22 cellular contexts compared by ENCODE assay signal in the genomic region with DNA sequence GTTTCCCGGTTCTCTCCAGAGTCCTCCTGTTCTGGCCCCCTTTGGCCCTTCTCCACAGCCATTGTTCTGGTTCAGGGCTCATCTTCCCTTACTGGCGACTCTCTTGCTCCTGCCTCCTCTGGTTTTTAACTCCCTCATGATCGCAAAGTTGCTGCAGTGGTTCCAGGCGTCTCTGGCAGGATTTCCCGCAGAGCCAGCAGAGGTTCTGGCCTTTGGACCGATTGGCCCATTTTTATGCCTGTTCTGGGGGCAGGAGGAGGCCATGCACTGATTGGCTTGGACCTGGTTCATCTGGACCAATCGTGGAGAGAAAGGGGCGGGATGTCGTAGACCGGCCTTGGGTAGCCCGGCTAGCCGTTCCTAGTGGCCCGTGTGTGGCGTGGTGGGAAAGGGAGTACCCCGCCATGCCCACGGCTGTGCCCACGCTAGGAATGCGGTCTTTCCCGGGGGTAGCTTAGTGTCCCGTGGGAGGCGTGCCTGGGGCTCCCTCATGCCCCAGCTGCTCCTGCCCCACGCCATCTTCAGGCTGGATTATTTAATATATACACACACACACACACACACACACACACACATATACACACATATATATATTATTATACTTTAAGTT.
"Had no signal": no experiment of that assay in that cellular context is flagged by ENCODE, and none has a peak within 500 bp of the region (broad histone marks: within the 10 kb centered on the region; RNA-seq: fewer than 3 reads in every experiment).

No MANE protein-coding gene starts in this region.

- H3K36me3 ChIP-seq: neural progenitor cell, prostate gland, spleen, transverse colon had no signal

- H3K4me3 ChIP-seq: dorsolateral prefrontal cortex, lung, neural progenitor cell, prostate gland, spleen, transverse colon had no signal

- H3K9me3 ChIP-seq: prostate gland, transverse colon had no signal

- DNase-seq: cortex of kidney; dorsolateral prefrontal cortex; effector CD8-positive, alpha-beta T cell; kidney; left colon; left ventricle myocardium superior; mesenchymal stem cell; midbrain; occipital lobe; spleen; stimulated activated CD4-positive, alpha-beta T cell treated with anti-CD3 and anti-CD28 coated beads, Interleukin-15, amount 100 ng/mL, for 24 hours; stimulated activated CD4-positive, alpha-beta T cell treated with anti-CD3 and anti-CD28 coated beads, Interleukin-1b, Interleukin-23, amount 100 ng/mL, for 48 hours; stimulated activated CD4-positive, alpha-beta T cell treated with anti-CD3 and anti-CD28 coated beads, Interleukin-4, amount 100 ng/mL, for 24 hours; transverse colon had no signal

- H3K27ac ChIP-seq: dorsolateral prefrontal cortex, neural progenitor cell, parathyroid adenoma, prostate gland, spleen, transverse colon had no signal

- H3K4me1 ChIP-seq: neural progenitor cell, parathyroid adenoma, prostate gland had no signal

- ATAC-seq: esophagus mucosa; left colon; left ventricle myocardium superior; natural killer cell treated with Interleukin-12 subunit alpha and Interleukin-12 subunit beta and Interleukin-15 and Interleukin-18, amount 100 ng/mL, for 72 hours; sciatic nerve; stimulated activated memory B cell treated with anti-CD40 and anti-IgM and Interleukin-4, amounts not matched to agents 10 μg/mL and 1 μg/mL and 100 μg/mL, for 72 hours had no signal
